Comparison of ENCODE assay signal across 8 cellular contexts in the genomic region with DNA sequence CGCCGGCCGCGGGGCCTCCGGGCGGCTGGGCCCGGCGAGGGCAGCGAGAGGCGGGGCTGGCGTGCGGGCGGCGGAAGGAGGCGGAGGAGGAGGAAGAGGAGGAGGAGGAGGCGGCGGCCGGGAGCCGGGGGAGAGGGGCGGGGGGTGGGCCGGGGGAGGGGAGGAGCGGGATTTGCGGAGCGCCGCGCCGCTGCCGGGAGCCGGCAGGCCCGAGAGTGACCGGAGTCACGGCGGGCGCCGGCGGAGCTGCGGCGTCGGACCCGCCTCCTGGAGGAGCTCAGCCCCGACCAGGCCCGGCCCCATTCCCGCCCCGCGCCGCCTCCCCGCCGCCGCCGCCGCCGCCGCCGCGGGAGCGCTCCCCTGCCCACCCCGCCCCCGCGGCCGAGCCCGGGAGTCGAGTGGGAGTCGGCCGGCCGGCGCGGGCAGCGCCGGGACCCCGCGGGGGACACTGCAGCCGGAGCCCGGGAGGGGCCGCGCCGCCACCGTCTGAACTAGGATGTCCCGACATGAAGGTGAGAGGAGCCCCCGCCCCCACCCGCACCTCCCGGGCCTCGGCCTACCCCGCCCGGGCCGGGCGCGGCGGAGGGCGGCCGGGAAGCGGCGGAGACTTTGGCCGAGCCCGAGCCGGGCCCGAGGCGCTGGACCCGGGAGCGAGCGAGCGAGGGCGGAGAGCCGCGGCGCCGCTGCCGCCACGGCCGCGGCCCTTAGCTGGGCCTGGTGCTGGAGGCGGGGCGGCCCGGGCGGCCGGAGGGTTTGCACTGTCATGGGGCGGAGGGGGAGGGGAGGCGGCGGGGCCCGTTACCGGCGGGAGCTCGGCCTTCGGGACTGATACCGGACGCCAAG. TPM values are rescaled to one million over a fixed set of nuclear protein-coding genes. Genes with fewer than 3 reads are reported as not detected.
DNase-seq lines count a peak whose midpoint lies in the region; ATAC-seq and TF ChIP-seq lines count a peak whose summit lies in the region.

A gene (plus strand): TSS at position 206 of the 843 bp plus-strand sequence. CDS start 291 bp downstream, at position 497.

- no peak for TF ChIP-seq CTCF in upper lobe of left lung (IDR thresholded peaks at IDR 0.05)

- H3K4me1 ChIP-seq in upper lobe of left lung: peaks cover 37 to 61% (median 52%) of the 10 kb centered on the region in 4 donors

- DNase-seq in EL (peak; percentile 76), T-helper 2 cell (peak; percentile 48 to 81 (median 57)), amniotic epithelial cell (ENCODE audit: low read depth) (peak; percentile 68), left cardiac atrium (peak; percentile 82), posterior vena cava (ENCODE audit: low spot score) (peak; percentile 90), upper lobe of left lung (peak; percentile 82 to 95)
- peak; percentile 41 for DNase-seq in Jurkat, Clone E6-1 (ENCODE audit: low read depth, low spot score)

- H3K9me3 ChIP-seq in upper lobe of left lung: no peaks in the 10 kb centered on the region

- peak within 1 kb of the TSS; percentile 90 to 99 (median 98) for H3K27ac ChIP-seq in upper lobe of left lung

- peak in 1 of 4 donors; percentile 5 for TF ChIP-seq POLR2A in upper lobe of left lung (IDR thresholded peaks at IDR 0.05)

- no peaks in the 10 kb centered on the region for H3K27me3 ChIP-seq in upper lobe of left lung

- no peak for TF ChIP-seq EP300 in upper lobe of left lung (IDR thresholded peaks at IDR 0.05)

- H3K4me3 ChIP-seq in Jurkat, Clone E6-1 (ENCODE audit: low read length): peak within 1 kb of the TSS; percentile 89
- H3K4me3 ChIP-seq in upper lobe of left lung: peak within 1 kb of the TSS; percentile 69 to 92 (median 80)

- ATAC-seq in GM21576 (IDR thresholded peaks at IDR 0.05; ENCODE audit: unreplicated experiment) (peak; percentile 46), left cardiac atrium (peak; percentile 70 to 72), upper lobe of left lung (ENCODE audit: low FRiP score in 2 of 2) (peak; percentile 73 to 81)

- intact Hi-C loops in left cardiac atrium (cut with DNase I): no loop called here
- intact Hi-C loops in posterior vena cava (cut with DNase I): loop anchor here (2.0 to 10.0 kb wide), 3 partner anchors 20 to 1066 kb away; no protein-coding TSS in a partner anchor

- WGBS in upper lobe of left lung, 2 donors: 0 to 3% methylated on average over 7 to 16 of the region's 125 CpGs

- H3K36me3 ChIP-seq in upper lobe of left lung: peaks cover 0 to 5% (median 0%) of the 10 kb centered on the region in 4 donors

RNA-seq across cellular contexts. Expression of the gene that starts here (rescaled TPM):
- polyA plus RNA-seq in Jurkat, Clone E6-1 (2012; ENCODE audit: insufficient read depth, insufficient read length): 86.6 TPM
- 10 to 100 TPM; 71.2 to 81.0 TPM for total RNA-seq in left cardiac atrium
- 10 to 100 TPM; 56.9 to 73.4 TPM for total RNA-seq in posterior vena cava
- total RNA-seq in upper lobe of left lung: 10 to 100 TPM in 5 of 6 donors, 1 to 10 TPM in 1; 6.3 to 76.6 (median 47.8) TPM

Comparison
In these comparisons a context has a peak if more than half of its experiments do, and no peak if none do; other contexts are left out.
1. Peak in every context shown above with its lines: DNase-seq, ATAC-seq, H3K4me3 ChIP-seq and H3K27ac ChIP-seq.
2. intact Hi-C loops: an anchor here in posterior vena cava (2.0 to 10.0 kb wide); none called in left cardiac atrium.